In the genomic region with DNA sequence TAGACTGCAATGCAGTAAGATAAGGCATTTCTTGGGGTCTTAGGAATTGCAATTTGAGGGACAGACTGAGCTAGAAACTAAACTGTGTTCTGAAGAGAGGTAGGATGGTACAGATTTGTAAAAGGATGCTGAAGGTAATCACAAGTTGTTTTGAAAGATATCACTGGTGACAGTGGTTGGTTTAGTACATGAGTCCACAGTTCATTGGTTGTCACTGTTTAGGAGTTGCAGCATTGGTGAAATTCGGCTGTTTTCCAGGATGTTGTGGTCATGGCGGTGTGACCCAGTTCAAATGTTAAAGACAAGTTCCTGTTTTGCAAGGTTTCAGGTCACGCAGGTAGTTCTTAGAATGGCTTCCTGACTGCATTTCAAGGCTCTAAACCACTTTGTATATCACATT, we compare ENCODE assay signal across 9 cellular contexts.
DNase-seq lines count a peak whose midpoint lies in the region; ATAC-seq and TF ChIP-seq lines count a peak whose summit lies in the region.
"Had no signal": no experiment of that assay in that cellular context is flagged by ENCODE, and none has a peak within 500 bp of the region (broad histone marks: within the 10 kb centered on the region; RNA-seq: fewer than 3 reads in every experiment).

No MANE protein-coding gene starts in this region.

- intact Hi-C loops in OCI-LY7 (cut with micrococcal nuclease; ENCODE audit: unreplicated experiment), result loop anchor here (2.0 kb wide), 2 partner anchors 30 to 58 kb away; no protein-coding TSS in a partner anchor

- H2AFZ ChIP-seq in OCI-LY7 (ENCODE audit: low read length), result no peak overlapping the region; the same call in 1 of the 2 replicates

- no peaks in the 10 kb centered on the region for H3K79me2 ChIP-seq in OCI-LY7 (ENCODE audit: insufficient read depth, low read depth, low read length)

- no peaks in the 10 kb centered on the region for H3K9me3 ChIP-seq in OCI-LY7 (ENCODE audit: low read length)

- H3K36me3 Mint-ChIP-seq in activated naive CD4-positive, alpha-beta T cell treated with anti-CD3 and anti-CD28 coated beads, Interleukin-2, amount 50 U/mL, for 72 hours, result peaks cover 24 to 37% of the 10 kb centered on the region in 2 donors

- H3K4me1 ChIP-seq in OCI-LY7 (ENCODE audit: insufficient read depth, low read length, poor library complexity, severe bottlenecking), result peaks cover 19% of the 10 kb centered on the region

- peak; percentile 97 for ATAC-seq in HG02623 (IDR thresholded peaks at IDR 0.05; ENCODE audit: unreplicated experiment)
- ATAC-seq in activated naive CD4-positive, alpha-beta T cell treated with anti-CD3 and anti-CD28 coated beads, Interleukin-2, amount 50 U/mL, for 72 hours, result peak; percentile 83 to 93

- no peak overlapping the region for H3K27ac ChIP-seq in OCI-LY7 (ENCODE audit: low read depth, low read length, poor library complexity, severe bottlenecking)
- H3K27ac ChIP-seq: cardiac muscle cell had no signal

- in situ Hi-C loops in GM13976 (cut with MboI; ENCODE audit: low sequenced_read_pairs, unreplicated experiment), result no loop called here

- no peak overlapping the region for H3K4me3 ChIP-seq in OCI-LY7 (ENCODE audit: low read depth, low read length, poor library complexity, severe bottlenecking)
- H3K4me3 ChIP-seq: cardiac muscle cell had no signal

- no peaks in the 10 kb centered on the region for H3K36me3 ChIP-seq in OCI-LY7 (ENCODE audit: insufficient read depth, low read length)
- H3K36me3 ChIP-seq: cardiac muscle cell had no signal

- H3K9me2 ChIP-seq in OCI-LY7 (ENCODE audit: insufficient read depth, low read length), result no peaks in the 10 kb centered on the region

- peak overlapping the region; percentile 71 to 81 for H3K27ac Mint-ChIP-seq in activated naive CD4-positive, alpha-beta T cell treated with anti-CD3 and anti-CD28 coated beads, Interleukin-2, amount 50 U/mL, for 72 hours

- POLR2A ChIA-PET in OCI-LY7 (lab: Charles Lee), result interaction anchor here (0.5 to 1.5 kb wide), 4 partner anchors 20 to 170 kb away, joined by 3 to 5 read pairs (median 4); no protein-coding TSS in a partner anchor

- CTCF ChIA-PET in OCI-LY7 (lab: Charles Lee; ENCODE audit: unreplicated experiment), result no interaction called here

- peak overlapping the region; percentile 42 for H3K4me2 ChIP-seq in OCI-LY7 (ENCODE audit: low read length)

- DNase-seq in GM13976 (ENCODE audit: low spot score) (peak; percentile 6), OCI-LY7 (ENCODE audit: low spot score) (peak; percentile 87), GF-D8 (lab: John Stamatoyannopoulos, UW) (no peak), Kasumi-1 (lab: John Stamatoyannopoulos, UW) (no peak), NCI-H2081 (lab: John Stamatoyannopoulos, UW) (no peak)
- peak in 1 of 2 donors; percentile 31 for DNase-seq in activated naive CD4-positive, alpha-beta T cell treated with anti-CD3 and anti-CD28 coated beads, Interleukin-2, amount 50 U/mL, for 72 hours (ENCODE audit: low spot score in 2 of 2)
- DNase-seq in stimulated activated CD8-positive, alpha-beta memory T cell treated with anti-CD3 and anti-CD28 coated beads, Interleukin-4, amount 100 ng/mL, for 48 hours, result peak; percentile 49

- H3K9me3 Mint-ChIP-seq in activated naive CD4-positive, alpha-beta T cell treated with anti-CD3 and anti-CD28 coated beads, Interleukin-2, amount 50 U/mL, for 72 hours, result peaks cover 23 to 32% of the 10 kb centered on the region in 2 donors

- no peaks in the 10 kb centered on the region for H4K20me1 ChIP-seq in OCI-LY7 (ENCODE audit: insufficient read depth, low read length)

- BruUV-seq in OCI-LY7 (replicated peaks; lab: Mats Ljungman, UMichigan), result no TSS peak

- no peak for TF ChIP-seq CTCF in GM13976 (IDR thresholded peaks at IDR 0.05; ENCODE audit: borderline replicate concordance, control extremely low read depth, extremely low read depth, insufficient read depth, missing control alignments)
- TF ChIP-seq CTCF in OCI-LY7 (conservative IDR thresholded peaks at IDR 0.05; ENCODE audit: low read length), result no peak

Comparison
In these comparisons a context has a peak if more than half of its experiments do, and no peak if none do; other contexts are left out.
1. DNase-seq: peak in GM13976 (single experiment), OCI-LY7 (single experiment) and stimulated activated CD8-positive, alpha-beta memory T cell treated with anti-CD3 and anti-CD28 coated beads, Interleukin-4, amount 100 ng/mL, for 48 hours (single experiment); none in GF-D8 (single experiment), Kasumi-1 (0 of 2) and NCI-H2081 (0 of 2).